Comparison of ENCODE assay signal across 1 cellular context in genomic region chr1:15733726-15734226, GRCh38.
TF ChIP-seq lines count a peak whose summit lies in the region.

No MANE protein-coding gene starts in this region.

TF ChIP-seq in GM12878, 131 proteins besides CTCF, POLR2A, EP300 and RAD21:
- TF ChIP-seq PRDM15 (CRISPR knock-in tag; IDR thresholded peaks at IDR 0.05) = no peak
- TF ChIP-seq HSF1 (IDR thresholded peaks at IDR 0.05; ENCODE audit: low read depth, low read length) = no peak
- TF ChIP-seq E2F4 (IDR thresholded peaks at IDR 0.05; ENCODE audit: low read depth, low read length) = no peak
- TF ChIP-seq KDM1A (IDR thresholded peaks at IDR 0.05; ENCODE audit: borderline replicate concordance) = no peak
- no peak for TF ChIP-seq TCF7 (IDR thresholded peaks at IDR 0.05; ENCODE audit: borderline replicate concordance)
- no peak for TF ChIP-seq CBFB (IDR thresholded peaks at IDR 0.05; ENCODE audit: low read depth)
- TF ChIP-seq FOXK2 (IDR thresholded peaks at IDR 0.05) = no peak
- TF ChIP-seq BACH1 (IDR thresholded peaks at IDR 0.05; ENCODE audit: borderline replicate concordance) = no peak
- TF ChIP-seq RUNX3 (IDR thresholded peaks at IDR 0.05; ENCODE audit: low read length) = no peak
- TF ChIP-seq ZNF622 (IDR thresholded peaks at IDR 0.05) = no peak
- no peak for TF ChIP-seq ZBTB33 (IDR thresholded peaks at IDR 0.05)
- TF ChIP-seq TCF12 (IDR thresholded peaks at IDR 0.05; ENCODE audit: low read depth, low read length) = no peak
